In the genomic region with DNA sequence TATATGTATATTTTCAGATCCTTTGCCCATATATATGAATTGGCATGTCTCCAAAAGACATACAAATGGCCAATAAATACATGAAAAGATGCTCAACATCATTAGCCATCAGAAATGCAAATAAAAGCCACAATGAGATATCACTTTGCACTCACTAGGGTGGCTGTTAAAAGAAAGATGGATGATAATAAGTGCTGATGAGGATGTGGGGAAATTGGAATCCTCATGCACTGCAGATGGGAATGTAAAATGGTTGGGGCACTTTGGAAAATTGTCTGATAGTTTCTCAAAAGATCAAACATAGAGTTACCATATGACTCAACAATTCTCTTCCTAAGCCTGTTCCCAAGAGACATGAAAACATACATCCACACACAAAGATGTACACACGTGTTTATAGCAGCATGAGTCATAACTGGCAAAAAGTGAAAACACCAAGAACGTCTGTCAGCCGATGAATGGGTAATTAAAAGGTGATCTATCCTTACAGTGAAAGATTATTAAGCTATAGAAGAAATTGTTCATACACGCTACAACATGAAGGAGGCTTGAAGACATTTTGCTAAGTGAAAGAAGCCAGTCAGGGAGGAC, we compare ENCODE assay signal across 23 cellular contexts. TPM values are rescaled to one million over a fixed set of nuclear protein-coding genes. Genes with fewer than 3 reads are reported as not detected.
A peak's percentile ranks its signal among the peaks of the same experiment; 100 is the strongest.
DNase-seq lines count a peak whose midpoint lies in the region; ATAC-seq and TF ChIP-seq lines count a peak whose summit lies in the region.
"Had no signal": no experiment of that assay in that cellular context is flagged by ENCODE, and none has a peak within 500 bp of the region (broad histone marks: within the 10 kb centered on the region; RNA-seq: fewer than 3 reads in every experiment).

No MANE protein-coding gene starts in this region.

- no peak overlapping the region for H3K4me3 Mint-ChIP-seq in MCF 10A (ENCODE audit: unreplicated experiment)
- H3K4me3 Mint-ChIP-seq in endothelial cell (ENCODE audit: unreplicated experiment): no peak overlapping the region
- H3K4me3 Mint-ChIP-seq: CD8-positive, alpha-beta T cell; IgD-negative memory B cell had no signal

- no peak overlapping the region for H3K27ac Mint-ChIP-seq in MCF 10A (ENCODE audit: low read depth, unreplicated experiment)
- no peak overlapping the region for H3K27ac Mint-ChIP-seq in endothelial cell (ENCODE audit: unreplicated experiment)
- H3K27ac Mint-ChIP-seq: CD8-positive, alpha-beta T cell; IgD-negative memory B cell had no signal

- H3K27me3 Mint-ChIP-seq in MCF 10A (ENCODE audit: insufficient read depth, unreplicated experiment): no peaks in the 10 kb centered on the region
- H3K27me3 Mint-ChIP-seq in endothelial cell (ENCODE audit: unreplicated experiment): peaks cover 4% of the 10 kb centered on the region

- H3K4me3 ChIP-seq in breast epithelium: no peak overlapping the region

- H3K36me3 Mint-ChIP-seq in MCF 10A (ENCODE audit: insufficient read depth, unreplicated experiment) (no peaks in the 10 kb centered on the region), endothelial cell (ENCODE audit: low read depth, unreplicated experiment) (no peaks in the 10 kb centered on the region)
- H3K36me3 Mint-ChIP-seq: CD8-positive, alpha-beta T cell had no signal

- H3K27ac ChIP-seq in breast epithelium: no peak overlapping the region

- H3K36me3 ChIP-seq in breast epithelium: no peaks in the 10 kb centered on the region

- H3K4me1 ChIP-seq in breast epithelium: no peaks in the 10 kb centered on the region

- ATAC-seq in esophagus mucosa: peak; percentile 77
- ATAC-seq: CD8-positive, alpha-beta T cell had no signal

- H3K9me3 ChIP-seq in breast epithelium: no peaks in the 10 kb centered on the region

- intact Hi-C loops in MCF 10A (cut with micrococcal nuclease): no loop called here
- intact Hi-C loops in breast epithelium (cut with DNase I; ENCODE audit: low total_unique reads): no loop called here

- CTCF ChIA-PET in MCF 10A (lab: Yijun Ruan, JAX): no interaction called here

- DNase-seq in MCF 10A (ENCODE audit: unreplicated experiment) (peak; percentile 32), breast epithelium (ENCODE audit: low spot score in 2 of 2) (no peak), RPMI7951 (ENCODE audit: low read depth) (peak; percentile 56), G401 (ENCODE audit: low spot score) (no peak), DMS79 (lab: John Stamatoyannopoulos, UW) (no peak), endothelial cell (ENCODE audit: low spot score) (no peak)
- DNase-seq: 8988T; AML-193; C1 segment of cervical spinal cord; CD8-positive, alpha-beta T cell; DMS53; EL; H7; Karpas-422; NCI-H1048; NCI-H1417 treated with DMSO at 0.1 percent for 48 hours; NCI-H1930; NCI-H748 treated with DMSO at 0.1 percent for 48 hours; T-helper 1 cell had no signal

- no peaks in the 10 kb centered on the region for H3K27me3 ChIP-seq in breast epithelium

- BruUV-seq in MCF 10A (replicated peaks; lab: Mats Ljungman, UMichigan): no TSS peak

- TF ChIP-seq CTCF in MCF 10A (IDR thresholded peaks at IDR 0.05; ENCODE audit: unreplicated experiment) (no peak), breast epithelium (IDR thresholded peaks at IDR 0.05) (no peak), endothelial cell (IDR thresholded peaks at IDR 0.05; ENCODE audit: unreplicated experiment) (no peak)

- H3K4me1 Mint-ChIP-seq in MCF 10A (ENCODE audit: insufficient read depth, unreplicated experiment) (peaks cover 10% of the 10 kb centered on the region), endothelial cell (ENCODE audit: unreplicated experiment) (no peaks in the 10 kb centered on the region)
- H3K4me1 Mint-ChIP-seq: IgD-negative memory B cell had no signal

- TF ChIP-seq POLR2A in breast epithelium (IDR thresholded peaks at IDR 0.05): no peak

- in situ Hi-C loops in G401 (cut with HindIII; ENCODE audit: low sequenced_read_pairs): no loop called here

- POLR2A ChIA-PET in MCF 10A (lab: Yijun Ruan, JAX): no interaction called here

- H3K9me3 Mint-ChIP-seq in MCF 10A (ENCODE audit: unreplicated experiment): peaks cover 7% of the 10 kb centered on the region
- H3K9me3 Mint-ChIP-seq in endothelial cell (ENCODE audit: unreplicated experiment): no peaks in the 10 kb centered on the region
- H3K9me3 Mint-ChIP-seq: CD8-positive, alpha-beta T cell had no signal

RNA-seq across cellular contexts. Expression of a gene that starts 19.7 kb away (rescaled TPM):
- total RNA-seq in MCF 10A (2022) (2.7 and 7.4 TPM in 2 replicates), breast epithelium (1 to 10 TPM in 2 of 3 donors, not detected in 1; 1.6 to 6.3 TPM), esophagus mucosa (6.1 TPM), endothelial cell (ENCODE audit: unreplicated experiment) (1.4 TPM)
- 35.4 and 38.4 TPM in 2 replicates for total RNA-seq in RPMI7951 (2014; rRNA removed; shearing (Covaris generic))
- 0.31 and 0.75 TPM in 2 replicates for total RNA-seq in G401 (2014; rRNA removed; shearing (Covaris generic))
- total RNA-seq: CD8-positive, alpha-beta T cell had no signal

RNA-seq across cellular contexts. Expression of a gene that starts 39.1 kb away (rescaled TPM):
- total RNA-seq in MCF 10A (2022): not detected in 2 replicates
- total RNA-seq in breast epithelium: not detected
- total RNA-seq in RPMI7951 (2014; rRNA removed; shearing (Covaris generic)): not detected in 2 replicates
- not detected for total RNA-seq in esophagus mucosa
- total RNA-seq in G401 (2014; rRNA removed; shearing (Covaris generic)): not detected in 2 replicates
- not detected for total RNA-seq in endothelial cell (ENCODE audit: unreplicated experiment)
- total RNA-seq: CD8-positive, alpha-beta T cell; H7; M059J; NCI-H460 had no signal

Comparison
In these comparisons a context has a peak if more than half of its experiments do, and no peak if none do; other contexts are left out.
1. DNase-seq: peak in MCF 10A (single experiment) and RPMI7951 (single experiment); none in breast epithelium (0 of 2), G401 (single experiment), DMS79 (single experiment) and endothelial cell (single experiment).